Comparison of ENCODE assay signal across 19 cellular contexts in genomic region chr7:98762620-98763019, GRCh38.
DNase-seq lines count a peak whose midpoint lies in the region; ATAC-seq, FAIRE-seq and TF ChIP-seq lines count a peak whose summit lies in the region.
"Had no signal": no experiment of that assay in that cellular context is flagged by ENCODE, and none has a peak within 500 bp of the region (broad histone marks: within the 10 kb centered on the region; RNA-seq: fewer than 3 reads in every experiment).

No MANE protein-coding gene starts in this region.

- no peaks in the 10 kb centered on the region for H3K79me1 ChIP-seq in H1 (ENCODE audit: low read depth, low read length)
- H3K79me1 ChIP-seq in neuronal stem cell (ENCODE audit: low read depth, low read length) = no peaks in the 10 kb centered on the region

- no peak overlapping the region for H3K23ac ChIP-seq in H1 (ENCODE audit: insufficient read length)
- H3K23ac ChIP-seq in neuronal stem cell (ENCODE audit: low read depth, low read length, poor library complexity) = no peak overlapping the region

- H3K23me2 ChIP-seq in H1 (ENCODE audit: low read depth, low read length) = no peaks in the 10 kb centered on the region

- in situ Hi-C loops in HepG2 (cut with HindIII; ENCODE audit: extremely low pct_ligation_motif_present, low pct_unique_long_range_greater_than_20kb) = no loop called here

- DNase-seq in HepG2 (ENCODE audit: low spot score) (no peak), right lobe of liver (no peak), H1 (ENCODE audit: low read depth in 1 of 2, low spot score in 2 of 2) (no peak), neuronal stem cell (ENCODE audit: low spot score) (no peak), amygdala (lab: John Stamatoyannopoulos, UW) (no peak)
- DNase-seq: C1 segment of cervical spinal cord; Caco-2; CD8-positive, alpha-beta T cell; DMS153; DND-41; GM23248; H9; HFFc6 had no signal

- H2BK120ac ChIP-seq in H1 (replicated peaks; ENCODE audit: low read depth, low read length) (no peak overlapping the region), neuronal stem cell (ENCODE audit: low read depth, low read length) (no peak overlapping the region)

- H3K36me3 ChIP-seq in HepG2 (replicated peaks in 1 of 2; ENCODE audit: control insufficient read depth in 1 of 2, insufficient read depth in 2 of 2, low read length in 2 of 2) (no peaks in the 10 kb centered on the region), right lobe of liver (no peaks in the 10 kb centered on the region), H1 (ENCODE audit: control insufficient read depth in 2 of 4, insufficient read depth in 4 of 4, low read length in 3 of 4) (no peaks in the 10 kb centered on the region; a peak in 1 of 8 replicates), neuronal stem cell (replicated peaks in 1 of 2; ENCODE audit: control insufficient read depth in 2 of 2, insufficient read depth in 2 of 2, low read length in 2 of 2) (no peaks in the 10 kb centered on the region)

- H3K9ac ChIP-seq in HepG2 (ENCODE audit: insufficient read depth, low read depth, low read length) (no peak overlapping the region), H1 (replicated peaks in 1 of 4; ENCODE audit: extremely low read depth in 1 of 4, low read depth in 3 of 4, low read length in 3 of 4) (no peak overlapping the region), neuronal stem cell (ENCODE audit: low read depth, low read length, poor library complexity) (no peak overlapping the region)
- H3K9ac ChIP-seq: GM23248 had no signal

- no peak overlapping the region for H2AFZ ChIP-seq in HepG2 (ENCODE audit: low read length)
- no peak overlapping the region for H2AFZ ChIP-seq in H1 (ENCODE audit: low read length)
- H2AFZ ChIP-seq in neuronal stem cell (ENCODE audit: low read length) = no peak overlapping the region
- H2AFZ ChIP-seq: GM23248 had no signal

- TF ChIP-seq RAD21 in HepG2 (CRISPR knock-in tag; IDR thresholded peaks at IDR 0.05) = no peak
- TF ChIP-seq RAD21 in H1 (IDR thresholded peaks at IDR 0.05 in 1 of 2, conservative IDR thresholded peaks at IDR 0.05 in 1 of 2; ENCODE audit: low read depth in 2 of 2, low read length in 2 of 2) = no peak

- TF ChIP-seq POLR2A in HepG2 (IDR thresholded peaks at IDR 0.05; ENCODE audit: insufficient read depth in 1 of 2, low read depth in 2 of 2, low read length in 2 of 2) (no peak), right lobe of liver (IDR thresholded peaks at IDR 0.05) (no peak), H1 (IDR thresholded peaks at IDR 0.05; ENCODE audit: control extremely low read depth in 1 of 2, low read depth in 2 of 2, low read length in 2 of 2) (no peak)

- no peak overlapping the region for H3K4ac ChIP-seq in H1 (replicated peaks; ENCODE audit: insufficient read length, low read depth, low read length)
- H3K4ac ChIP-seq in neuronal stem cell (ENCODE audit: low read length) = no peak overlapping the region

- H3K79me2 ChIP-seq in HepG2 (ENCODE audit: insufficient read depth, low read length) (no peaks in the 10 kb centered on the region), H1 (ENCODE audit: control insufficient read depth in 1 of 2, insufficient read depth in 2 of 2, low read length in 2 of 2) (no peaks in the 10 kb centered on the region)

- no peak overlapping the region for H4K5ac ChIP-seq in H1 (ENCODE audit: insufficient read length, low read depth, low read length)

- H2BK5ac ChIP-seq in H1 (ENCODE audit: low read depth, low read length) = no peak overlapping the region
- H2BK5ac ChIP-seq in neuronal stem cell (ENCODE audit: low read length) = no peak overlapping the region

- no TSS peak for BruUV-seq in HepG2 (replicated peaks; lab: Mats Ljungman, UMichigan)

- H3K4me2 ChIP-seq in HepG2 (ENCODE audit: low read depth, low read length) (no peak overlapping the region), H1 (ENCODE audit: insufficient read depth in 1 of 2, low read depth in 2 of 2, low read length in 2 of 2) (no peak overlapping the region), neuronal stem cell (ENCODE audit: insufficient read depth, low read length, poor library complexity, severe bottlenecking) (no peak overlapping the region)

- H3K14ac ChIP-seq in H1 (ENCODE audit: insufficient read length) = no peak overlapping the region
- H3K14ac ChIP-seq in neuronal stem cell (ENCODE audit: low read length) = no peak overlapping the region

- no peak for TF ChIP-seq CTCF in HepG2 (CRISPR knock-in tag; IDR thresholded peaks at IDR 0.05)
- TF ChIP-seq CTCF in right lobe of liver (IDR thresholded peaks at IDR 0.05) = no peak
- no peak for TF ChIP-seq CTCF in H1 (IDR thresholded peaks at IDR 0.05; ENCODE audit: control extremely low read depth in 1 of 3, insufficient read depth in 1 of 3, low read depth in 1 of 3, low read length in 3 of 3)

- no peak overlapping the region for H4K91ac ChIP-seq in H1 (replicated peaks; ENCODE audit: insufficient read length, low read length)
- no peak overlapping the region for H4K91ac ChIP-seq in neuronal stem cell (ENCODE audit: low read depth, low read length, poor library complexity)

- H3K9me3 ChIP-seq in HepG2 (ENCODE audit: low read length) (no peaks in the 10 kb centered on the region), right lobe of liver (no peaks in the 10 kb centered on the region), H1 (ENCODE audit: insufficient read depth in 2 of 2, low read depth in 1 of 2, low read length in 1 of 2) (no peaks in the 10 kb centered on the region), neuronal stem cell (replicated peaks in 1 of 2; ENCODE audit: control insufficient read depth in 2 of 2, insufficient read depth in 1 of 2, low read depth in 1 of 2, low read length in 2 of 2) (no peaks in the 10 kb centered on the region)
- H3K9me3 ChIP-seq: Caco-2 had no signal

- no peak overlapping the region for H2BK20ac ChIP-seq in H1 (ENCODE audit: low read length)

- CTCF ChIA-PET in HepG2 (lab: Yijun Ruan, JAX; ENCODE audit: low intra/inter-chr PET ratio, low total read pairs) = no interaction called here
- CTCF ChIA-PET in H1 (lab: Charles Lee; ENCODE audit: partially characterized antibody) = interaction anchor here (1.0 to 2.0 kb wide), 4 partner anchors 17 to 78 kb away, joined by 4 to 7 read pairs (median 6); no protein-coding TSS in a partner anchor

- 0% methylated on average over 3 of the region's 4 CpGs for WGBS in HepG2 (ENCODE audit: low lambda C conversion rate)
- 50% methylated on average over 1 of the region's 4 CpGs for WGBS in right lobe of liver (ENCODE audit: insufficient coverage, low coverage, low lambda C conversion rate, missing lambda C conversion rate)
- 62% methylated on average over 4 of the region's 4 CpGs; no CpG with 5 or more reads in 1 of the 2 experiments for WGBS in H1 (ENCODE audit: extremely low coverage in 1 of 2, insufficient coverage in 1 of 2, insufficient read length in 1 of 2, insufficient replicate concordance in 2 of 2, low coverage in 1 of 2, low lambda C conversion rate in 2 of 2, missing lambda C conversion rate in 1 of 2), 2 experiments
- WGBS in neuronal stem cell (ENCODE audit: extremely low coverage in 2 of 2, insufficient read length in 2 of 2, insufficient replicate concordance in 1 of 2), 2 donors = no CpG with 5 or more reads among the region's 4 CpGs

- H3K18ac ChIP-seq in H1 (ENCODE audit: extremely low read depth, low read length) = no peak overlapping the region
- H3K18ac ChIP-seq in neuronal stem cell (ENCODE audit: low read length) = no peak overlapping the region

- H3K56ac ChIP-seq in H1 (replicated peaks; ENCODE audit: insufficient read length, low read depth, low read length) = no peak overlapping the region

- H2BK15ac ChIP-seq in H1 (ENCODE audit: low read length) = no peak overlapping the region
- no peak overlapping the region for H2BK15ac ChIP-seq in neuronal stem cell (ENCODE audit: low read length)

- TF ChIP-seq EP300 in HepG2 (IDR thresholded peaks at IDR 0.05; ENCODE audit: low read depth in 2 of 2, low read length in 2 of 2) (no peak), HepG2 (CRISPR knock-in tag; IDR thresholded peaks at IDR 0.05; ENCODE audit: borderline replicate concordance) (no peak), H1 (IDR thresholded peaks at IDR 0.05; ENCODE audit: borderline replicate concordance in 1 of 2, low read depth in 2 of 2, low read length in 2 of 2) (no peak)

- ATAC-seq in HepG2 = no peak
- ATAC-seq in right lobe of liver = no peak
- no peak for ATAC-seq in GM19452 (IDR thresholded peaks at IDR 0.05; ENCODE audit: unreplicated experiment)
- ATAC-seq in HG03565 (IDR thresholded peaks at IDR 0.05; ENCODE audit: unreplicated experiment) = no peak
- ATAC-seq: CD8-positive, alpha-beta T cell; HCT116 had no signal

- H3K27me3 ChIP-seq in HepG2 (ENCODE audit: control insufficient read depth in 1 of 2, insufficient read depth in 2 of 2, low read length in 2 of 2) = peaks cover 2 to 6% of the 10 kb centered on the region in 2 experiments; a peak in 2 of 5 replicates
- H3K27me3 ChIP-seq in right lobe of liver = no peaks in the 10 kb centered on the region
- no peaks in the 10 kb centered on the region for H3K27me3 ChIP-seq in H1 (replicated peaks in 1 of 4; ENCODE audit: control insufficient read depth in 3 of 4, extremely low read depth in 1 of 4, insufficient read depth in 3 of 4, low read length in 3 of 4)
- H3K27me3 ChIP-seq in neuronal stem cell (ENCODE audit: control insufficient read depth in 3 of 3, insufficient read depth in 3 of 3, low read depth in 1 of 3, low read length in 3 of 3) = peaks cover 0 to 2% (median 0%) of the 10 kb centered on the region in 3 experiments

- FAIRE-seq in HepG2 (lab: Jason Lieb, UNC) (no peak), H1 (lab: Jason Lieb, UNC) (no peak)
- FAIRE-seq: G401.6, GM12892 had no signal

- H3K4me1 ChIP-seq in HepG2 (ENCODE audit: insufficient read depth, low read length) = no peaks in the 10 kb centered on the region
- no peaks in the 10 kb centered on the region for H3K4me1 ChIP-seq in right lobe of liver
- H3K4me1 ChIP-seq in H1 (replicated peaks in 1 of 4; ENCODE audit: control insufficient read depth in 3 of 4, insufficient read depth in 4 of 4, low read length in 3 of 4) = no peaks in the 10 kb centered on the region
- peaks cover 0 to 3% of the 10 kb centered on the region in 2 donors for H3K4me1 ChIP-seq in neuronal stem cell (ENCODE audit: control insufficient read depth in 2 of 2, insufficient read depth in 1 of 2, low read depth in 1 of 2, low read length in 2 of 2)
- H3K4me1 ChIP-seq: Caco-2 had no signal

- H2AK5ac ChIP-seq in H1 (ENCODE audit: low read depth, low read length) (no peak overlapping the region), neuronal stem cell (ENCODE audit: low read depth, low read length) (no peak overlapping the region)

- H3K4me3 ChIP-seq in HepG2 (replicated peaks in 1 of 3; ENCODE audit: insufficient read depth in 1 of 3, low read depth in 2 of 3, low read length in 3 of 3) = no peak overlapping the region
- H3K4me3 ChIP-seq in right lobe of liver = no peak overlapping the region
- no peak overlapping the region for H3K4me3 ChIP-seq in H1 (ENCODE audit: extremely low read depth in 1 of 4, insufficient read depth in 2 of 4, low read depth in 3 of 4, low read length in 4 of 4)
- H3K4me3 ChIP-seq in neuronal stem cell (ENCODE audit: low read length in 2 of 2) = no peak overlapping the region
- H3K4me3 ChIP-seq: GM23248 had no signal

- POLR2A ChIA-PET in HepG2 (lab: Yijun Ruan, JAX) = no interaction called here
- POLR2A ChIA-PET in H1 (lab: Charles Lee; ENCODE audit: partially characterized antibody) = interaction anchor here (0.9 kb wide), 1 partner anchor 400 kb away, joined by 4 read pairs; no protein-coding TSS in a partner anchor

- H4K8ac ChIP-seq in H1 (ENCODE audit: extremely low read depth, insufficient read depth, low read length) (no peak overlapping the region), neuronal stem cell (ENCODE audit: low read depth, low read length) (peak overlapping the region; percentile 23)

- H3K27ac ChIP-seq in HepG2 (ENCODE audit: extremely low read length, insufficient read depth, low read length) (no peak overlapping the region), right lobe of liver (no peak overlapping the region), H1 (ENCODE audit: low read depth, low read length) (no peak overlapping the region), neuronal stem cell (replicated peaks; ENCODE audit: low read length) (no peak overlapping the region)
- H3K27ac ChIP-seq: 22Rv1, GM23248 had no signal

- no peaks in the 10 kb centered on the region for H4K20me1 ChIP-seq in HepG2 (ENCODE audit: insufficient read depth, low read length)
- no peaks in the 10 kb centered on the region for H4K20me1 ChIP-seq in H1 (replicated peaks in 1 of 2; ENCODE audit: control insufficient read depth in 1 of 2, insufficient read depth in 2 of 2, low read length in 2 of 2)

- intact Hi-C loops in HepG2 (cut with micrococcal nuclease; ENCODE audit: unreplicated experiment) = no loop called here
- intact Hi-C loops in right lobe of liver (cut with DNase I) = no loop called here

- H2BK12ac ChIP-seq in H1 (ENCODE audit: low read depth, low read length) = no peak overlapping the region
- no peak overlapping the region for H2BK12ac ChIP-seq in neuronal stem cell (ENCODE audit: low read length)

Comparison
In these comparisons a context has a peak if more than half of its experiments do, and no peak if none do; other contexts are left out.
1. Of the 41 proteins assayed by ChIP-seq in both HepG2 and H1: peak only in HepG2: none; only in H1: KDM1A; in both: none; in neither: 40.